ENCODE assay signal across 10 cellular contexts in genomic region chr12:96368687-96369086, GRCh38.
"Had no signal": no experiment of that assay in that cellular context is flagged by ENCODE, and none has a peak within 500 bp of the region (broad histone marks: within the 10 kb centered on the region; RNA-seq: fewer than 3 reads in every experiment).

No MANE protein-coding gene starts in this region.

- H3K36me3 ChIP-seq: tibial nerve had no signal

- H3K9me3 ChIP-seq: tibial nerve had no signal

- ATAC-seq: activated CD8-positive, alpha-beta T cell treated with anti-CD3 and anti-CD28 coated beads for 36 hours; activated T-cell treated with anti-CD3 and anti-CD28 coated beads, Interleukin-2, amount 50 U/mL, for 72 hours; left colon; T-cell had no signal

- H3K27me3 ChIP-seq: tibial nerve had no signal

- H3K4me3 ChIP-seq: smooth muscle cell, tibial nerve had no signal

- DNase-seq: activated CD4-positive, alpha-beta T cell treated with anti-CD3 and anti-CD28 coated beads for 4 hours; activated CD8-positive, alpha-beta memory T cell treated with anti-CD3 and anti-CD28 coated beads, Interleukin-2, amount 50 U/mL, for 4 hours; activated CD8-positive, alpha-beta T cell treated with anti-CD3 and anti-CD28 coated beads for 36 hours; activated gamma-delta T cell treated with Interleukin-2 at 50 U/mL for 16 hours; activated naive CD8-positive, alpha-beta T cell treated with anti-CD3 and anti-CD28 coated beads for 36 hours; activated T-cell treated with anti-CD3 and anti-CD28 coated beads, Interleukin-2, amount 50 U/mL, for 72 hours; left colon; T-cell had no signal
